ENCODE assay signal across 8 cellular contexts in the genomic region with DNA sequence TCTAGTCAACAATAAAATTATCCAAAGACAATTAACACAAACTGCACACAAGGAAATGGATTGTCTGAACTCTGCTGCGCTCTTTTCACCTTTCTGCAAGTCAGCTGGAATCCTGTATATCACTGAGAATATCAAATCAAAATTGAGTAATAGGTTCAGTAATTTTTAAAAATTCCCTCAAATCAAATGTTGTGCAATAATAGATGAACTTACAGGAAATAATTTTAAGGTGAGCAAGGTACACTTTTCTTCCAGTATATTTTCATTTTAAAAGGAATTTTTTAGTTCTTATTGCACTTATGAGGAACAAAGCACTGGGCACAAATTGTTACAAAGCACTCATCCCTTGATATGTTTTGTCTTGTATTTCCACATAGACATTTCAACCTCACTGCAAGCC. TPM values are rescaled to one million over a fixed set of nuclear protein-coding genes. Genes with fewer than 3 reads are reported as not detected.
A peak's percentile ranks its signal among the peaks of the same experiment; 100 is the strongest.
DNase-seq lines count a peak whose midpoint lies in the region; ATAC-seq and TF ChIP-seq lines count a peak whose summit lies in the region.

No MANE protein-coding gene starts in this region.

- peaks cover 41 to 62% (median 51%) of the 10 kb centered on the region in 4 donors for H3K4me1 Mint-ChIP-seq in CD4-positive, alpha-beta memory T cell
- H3K4me1 Mint-ChIP-seq in nephron, result peaks cover 14% of the 10 kb centered on the region

- DNase-seq in CD4-positive, alpha-beta memory T cell, result no peak
- no peak for DNase-seq in Jurkat, Clone E6-1 (ENCODE audit: low read depth, low spot score)
- DNase-seq in mammary epithelial cell (no peak), AG20443 (ENCODE audit: low spot score) (no peak)
- DNase-seq in stimulated activated CD4-positive, alpha-beta T cell treated with anti-CD3 and anti-CD28 coated beads, Interleukin-2, amount 100 ng/mL, for 48 hours, result no peak

- H4K20me1 ChIP-seq in mammary epithelial cell (ENCODE audit: insufficient read depth, low read length), result no peaks in the 10 kb centered on the region

- peaks cover 13 to 14% of the 10 kb centered on the region in 2 donors for H3K36me3 Mint-ChIP-seq in CD4-positive, alpha-beta memory T cell
- H3K36me3 Mint-ChIP-seq in nephron (ENCODE audit: low read depth), result peaks cover 19% of the 10 kb centered on the region

- no peak overlapping the region for H2AFZ ChIP-seq in mammary epithelial cell (ENCODE audit: low read depth, low read length)

- no peaks in the 10 kb centered on the region for H3K9me3 Mint-ChIP-seq in CD4-positive, alpha-beta memory T cell
- no peaks in the 10 kb centered on the region for H3K9me3 Mint-ChIP-seq in nephron

- no peaks in the 10 kb centered on the region for H3K9me3 ChIP-seq in CD4-positive, alpha-beta memory T cell (ENCODE audit: control insufficient read depth in 1 of 2, low read length in 2 of 2)
- H3K9me3 ChIP-seq in mammary epithelial cell (replicated peaks; ENCODE audit: insufficient read depth, low read length), result no peaks in the 10 kb centered on the region

- no peaks in the 10 kb centered on the region for H3K27me3 Mint-ChIP-seq in CD4-positive, alpha-beta memory T cell
- peaks cover 7% of the 10 kb centered on the region for H3K27me3 Mint-ChIP-seq in nephron (ENCODE audit: low read depth)

- ATAC-seq in GM18520 (IDR thresholded peaks at IDR 0.05; ENCODE audit: unreplicated experiment) (no peak), GM18868 (IDR thresholded peaks at IDR 0.05; ENCODE audit: unreplicated experiment) (no peak)

- POLR2A ChIA-PET in CD4-positive, alpha-beta memory T cell (lab: Charles Lee; ENCODE audit: partially characterized antibody), result interaction anchor here (0.8 to 1.7 kb wide), 5 partner anchors 10 to 189 kb away, joined by 3 to 9 read pairs (median 4); no protein-coding TSS in a partner anchor

- 96% methylated on average over 1 of the region's 1 CpG for WGBS in mammary epithelial cell (ENCODE audit: low coverage, missing lambda C conversion rate)

- peaks cover 5% of the 10 kb centered on the region for H3K36me3 ChIP-seq in CD4-positive, alpha-beta memory T cell (ENCODE audit: insufficient read depth, low read length)
- peaks cover 8% of the 10 kb centered on the region for H3K36me3 ChIP-seq in mammary epithelial cell (ENCODE audit: insufficient read depth, low read length)

- H3K4me3 ChIP-seq in CD4-positive, alpha-beta memory T cell (ENCODE audit: low read length in 2 of 2), result peak overlapping the region; percentile 79 to 97
- H3K4me3 ChIP-seq in Jurkat, Clone E6-1 (ENCODE audit: low read length), result peak overlapping the region; percentile 81
- peak overlapping the region; percentile 59 to 64 (median 61) for H3K4me3 ChIP-seq in mammary epithelial cell (replicated peaks in 1 of 3; ENCODE audit: insufficient read depth in 1 of 3, low read depth in 2 of 3, low read length in 3 of 3)

- H3K27ac Mint-ChIP-seq in CD4-positive, alpha-beta memory T cell, result peak overlapping the region; percentile 92 to 99 (median 98)
- H3K27ac Mint-ChIP-seq in nephron, result peak overlapping the region in 2 of 3 experiments; percentile 77 to 91

- peak overlapping the region; percentile 70 for H3K9ac ChIP-seq in mammary epithelial cell (ENCODE audit: insufficient read depth, low read length)

- dilution Hi-C loops in mammary epithelial cell (cut with HindIII; ENCODE audit: low sequenced_read_pairs), result no loop called here

- H3K4me1 ChIP-seq in CD4-positive, alpha-beta memory T cell (ENCODE audit: insufficient read depth, low read length), result peaks cover 44% of the 10 kb centered on the region
- peaks cover 10% of the 10 kb centered on the region for H3K4me1 ChIP-seq in mammary epithelial cell (ENCODE audit: insufficient read depth, low read length)

- H3K4me3 Mint-ChIP-seq in CD4-positive, alpha-beta memory T cell, result peak overlapping the region; percentile 97 to 99 (median 98)
- H3K4me3 Mint-ChIP-seq in nephron, result peak overlapping the region; percentile 92 to 95 (median 95)

- peak overlapping the region; percentile 79 for H3K27ac ChIP-seq in CD4-positive, alpha-beta memory T cell (ENCODE audit: low read depth, low read length)
- H3K27ac ChIP-seq in mammary epithelial cell (ENCODE audit: insufficient read depth, low read depth, low read length), result peak overlapping the region; percentile 80

- CTCF ChIA-PET in CD4-positive, alpha-beta memory T cell (lab: Charles Lee; ENCODE audit: partially characterized antibody), result interaction anchor here (1.4 kb wide), 1 partner anchor 11 kb away, joined by 5 read pairs; no protein-coding TSS in a partner anchor
- CTCF ChIA-PET in mammary epithelial cell (lab: Charles Lee; ENCODE audit: low non-redundant PET), result interaction anchor here (0.7 kb wide), 1 partner anchor 41 kb away, joined by 3 read pairs; no protein-coding TSS in a partner anchor

- peak overlapping the region; percentile 92 for H3K4me2 ChIP-seq in mammary epithelial cell (ENCODE audit: insufficient read depth, low read depth, low read length)

- intact Hi-C loops in CD4-positive, alpha-beta memory T cell (cut with micrococcal nuclease), result loop anchor here (2.0 to 10.0 kb wide), 5 partner anchors 115 to 1959 kb away; a partner anchor contains a TSS
- intact Hi-C loops in mammary epithelial cell (cut with micrococcal nuclease), result no loop called here

- peaks cover 3% of the 10 kb centered on the region for H3K79me2 ChIP-seq in mammary epithelial cell (ENCODE audit: insufficient read depth, low read length)

- in situ Hi-C loops in mammary epithelial cell (cut with MboI; ENCODE audit: low sequenced_read_pairs in 2 of 2), result no loop called here

- H3K27me3 ChIP-seq in CD4-positive, alpha-beta memory T cell (ENCODE audit: insufficient read depth, low read length), result no peaks in the 10 kb centered on the region
- no peaks in the 10 kb centered on the region for H3K27me3 ChIP-seq in mammary epithelial cell (ENCODE audit: insufficient read depth, low read length)

- no TSS peak for BruUV-seq in mammary epithelial cell (replicated peaks; lab: Mats Ljungman, UMichigan)

- TF ChIP-seq CTCF in mammary epithelial cell (conservative IDR thresholded peaks at IDR 0.05 in 1 of 2, IDR thresholded peaks at IDR 0.05 in 1 of 2; ENCODE audit: extremely low read depth in 1 of 2, insufficient read depth in 1 of 2, low read depth in 1 of 2, low read length in 2 of 2), result no peak
- no peak for TF ChIP-seq CTCF in nephron (IDR thresholded peaks at IDR 0.05; ENCODE audit: unreplicated experiment in 3 of 3)

RNA-seq across cellular contexts. Expression of a gene that starts 1.2 kb away (rescaled TPM):
- total RNA-seq in CD4-positive, alpha-beta memory T cell, result 10 to 100 TPM; 21.6 to 22.4 TPM
- 10 to 100 TPM; 14.0 to 20.2 TPM for polyA plus RNA-seq in CD4-positive, alpha-beta memory T cell
- polyA plus RNA-seq in Jurkat, Clone E6-1 (2012; ENCODE audit: insufficient read depth, insufficient read length), result 17.9 TPM
- total RNA-seq in mammary epithelial cell, result 10 to 100 TPM in 1 of 2 donors, 1 to 10 TPM in 1; 9.0 to 14.3 TPM
- 7.2 TPM for polyA plus RNA-seq in mammary epithelial cell
- 6.0 TPM for polyA minus RNA-seq in mammary epithelial cell
